8 cellular contexts compared by ENCODE assay signal in genomic region chr11:121930004-121930965, GRCh38.
DNase-seq lines count a peak whose midpoint lies in the region; ATAC-seq, FAIRE-seq and TF ChIP-seq lines count a peak whose summit lies in the region.
"Had no signal": no experiment of that assay in that cellular context is flagged by ENCODE, and none has a peak within 500 bp of the region (broad histone marks: within the 10 kb centered on the region; RNA-seq: fewer than 3 reads in every experiment).

No MANE protein-coding gene starts in this region.

- ATAC-seq in thoracic aorta (ENCODE audit: insufficient number of reproducible peaks, low FRiP score, low read depth): no peak
- ATAC-seq in foreskin keratinocyte: no peak
- ATAC-seq: activated CD4-positive, alpha-beta T cell treated with anti-CD3 and anti-CD28 coated beads for 36 hours had no signal

- DNase-seq in GM23248 (peak; percentile 47), adrenal gland (peak in 2 of 7 donors; percentile 18 to 19), kidney (no peak), thoracic aorta (ENCODE audit: low spot score) (no peak), foreskin keratinocyte (no peak), MM.1S (no peak), islet precursor cell (no peak)
- DNase-seq: activated CD4-positive, alpha-beta T cell treated with anti-CD3 and anti-CD28 coated beads for 36 hours had no signal

- TF ChIP-seq CTCF in adrenal gland (IDR thresholded peaks at IDR 0.05) (no peak), kidney (IDR thresholded peaks at IDR 0.05; ENCODE audit: borderline replicate concordance, extremely low read depth, insufficient read depth) (no peak), thoracic aorta (IDR thresholded peaks at IDR 0.05) (no peak), foreskin keratinocyte (conservative IDR thresholded peaks at IDR 0.05) (no peak), MM.1S (IDR thresholded peaks at IDR 0.05; ENCODE audit: low read length) (no peak)

- in situ Hi-C loops in GM23248 (cut with MboI): no loop called here

- no peaks in the 10 kb centered on the region for H3K27me3 ChIP-seq in GM23248 (replicated peaks; ENCODE audit: insufficient read depth)
- H3K27me3 ChIP-seq in adrenal gland: no peaks in the 10 kb centered on the region
- H3K27me3 ChIP-seq in thoracic aorta (replicated peaks; ENCODE audit: insufficient read depth): no peaks in the 10 kb centered on the region
- no peaks in the 10 kb centered on the region for H3K27me3 ChIP-seq in foreskin keratinocyte
- no peaks in the 10 kb centered on the region for H3K27me3 ChIP-seq in MM.1S (replicated peaks; ENCODE audit: insufficient read depth, low read length)

- H3F3A ChIP-seq in GM23248 (ENCODE audit: insufficient read depth) (peaks cover 31% of the 10 kb centered on the region), MM.1S (ENCODE audit: insufficient read depth, low read length) (no peaks in the 10 kb centered on the region)

- H3K27ac ChIP-seq in GM23248 (peak overlapping the region; percentile 40), adrenal gland (peak overlapping the region in 3 of 5 donors; percentile 43 to 59 (median 52)), kidney (ENCODE audit: low read depth in 2 of 2, low read length in 2 of 2) (peak overlapping the region in 1 of 2 donors; percentile 9), thoracic aorta (peak overlapping the region; percentile 18 to 31), foreskin keratinocyte (no peak overlapping the region), MM.1S (ENCODE audit: low read length) (no peak overlapping the region)

- H3K36me3 ChIP-seq in GM23248 (ENCODE audit: low read depth) (no peaks in the 10 kb centered on the region), adrenal gland (replicated peaks in 1 of 2) (no peaks in the 10 kb centered on the region), kidney (ENCODE audit: control insufficient read depth in 1 of 2, insufficient read depth in 2 of 2, low read length in 2 of 2) (no peaks in the 10 kb centered on the region), thoracic aorta (no peaks in the 10 kb centered on the region), MM.1S (replicated peaks; ENCODE audit: insufficient read depth, low read length) (no peaks in the 10 kb centered on the region)

- H3K79me2 ChIP-seq in GM23248 (ENCODE audit: insufficient read depth) (no peaks in the 10 kb centered on the region), MM.1S (ENCODE audit: low read length) (no peaks in the 10 kb centered on the region)

- H3K4me3 ChIP-seq in GM23248 (peak overlapping the region; percentile 59), adrenal gland (peak overlapping the region in 2 of 4 donors; percentile 2 to 53), kidney (ENCODE audit: low read length in 2 of 2) (peak overlapping the region; percentile 45 to 56), thoracic aorta (peak overlapping the region; percentile 74), MM.1S (ENCODE audit: low read length) (no peak overlapping the region)

- H3K4me1 ChIP-seq in GM23248 (ENCODE audit: insufficient read depth): peaks cover 37% of the 10 kb centered on the region
- peaks cover 9 to 13% of the 10 kb centered on the region in 2 donors for H3K4me1 ChIP-seq in adrenal gland (replicated peaks in 1 of 2)
- H3K4me1 ChIP-seq in kidney (ENCODE audit: control insufficient read depth in 1 of 2, insufficient read depth in 1 of 2, low read depth in 1 of 2, low read length in 2 of 2): peaks cover 0 to 6% of the 10 kb centered on the region in 2 donors
- peaks cover 5 to 17% of the 10 kb centered on the region in 2 donors for H3K4me1 ChIP-seq in thoracic aorta (ENCODE audit: control insufficient read depth in 1 of 2, low read depth in 2 of 2)
- H3K4me1 ChIP-seq in foreskin keratinocyte: peaks cover 15% of the 10 kb centered on the region
- H3K4me1 ChIP-seq in MM.1S (ENCODE audit: low read length): no peaks in the 10 kb centered on the region

- H3K9me3 ChIP-seq in GM23248 (ENCODE audit: low read depth) (no peaks in the 10 kb centered on the region), adrenal gland (replicated peaks in 1 of 3) (no peaks in the 10 kb centered on the region), kidney (ENCODE audit: control insufficient read depth in 1 of 2, low read length in 2 of 2) (no peaks in the 10 kb centered on the region), thoracic aorta (no peaks in the 10 kb centered on the region), MM.1S (replicated peaks; ENCODE audit: insufficient read depth, low read length) (no peaks in the 10 kb centered on the region)

- H3K9ac ChIP-seq in GM23248 (peak overlapping the region; percentile 44), kidney (ENCODE audit: low read length in 2 of 2) (no peak overlapping the region), MM.1S (ENCODE audit: low read length) (no peak overlapping the region)

- H4K20me1 ChIP-seq in GM23248 (ENCODE audit: insufficient read depth): no peaks in the 10 kb centered on the region
- no peaks in the 10 kb centered on the region for H4K20me1 ChIP-seq in MM.1S (ENCODE audit: insufficient read depth, low read length)

- WGBS in GM23248 (ENCODE audit: low coverage in 1 of 2, low lambda C conversion rate in 2 of 2, missing lambda C conversion rate in 2 of 2), 2 experiments: 38% methylated on average over 18 of the region's 18 CpGs
- 12 to 22% (median 16%) methylated on average over 18 of the region's 18 CpGs for WGBS in adrenal gland, 4 donors

- peak overlapping the region; percentile 64 for H3K4me2 ChIP-seq in GM23248 (ENCODE audit: unreplicated experiment)
- no peak overlapping the region for H3K4me2 ChIP-seq in MM.1S (ENCODE audit: low read depth, low read length)

- H2AFZ ChIP-seq in GM23248 (peak overlapping the region; percentile 87), MM.1S (ENCODE audit: low read length) (no peak overlapping the region)

- no peak for TF ChIP-seq POLR2A in adrenal gland (IDR thresholded peaks at IDR 0.05)

- H3K9me2 ChIP-seq in GM23248 (ENCODE audit: insufficient read depth): no peaks in the 10 kb centered on the region
- no peaks in the 10 kb centered on the region for H3K9me2 ChIP-seq in MM.1S (replicated peaks; ENCODE audit: insufficient read depth, low read length)

- intact Hi-C loops in adrenal gland (cut with DNase I): no loop called here
- intact Hi-C loops in kidney (cut with DNase I): no loop called here

- no peak for FAIRE-seq in kidney (lab: Jason Lieb, UNC)

Comparison
In these comparisons a context has a peak if more than half of its experiments do, and no peak if none do; other contexts are left out.
1. H3K27ac ChIP-seq: peak in GM23248 (single experiment), adrenal gland (3 of 5) and thoracic aorta (2 of 2); none in foreskin keratinocyte (single experiment) and MM.1S (single experiment).